ENCODE assay signal across 8 cellular contexts in the genomic region with DNA sequence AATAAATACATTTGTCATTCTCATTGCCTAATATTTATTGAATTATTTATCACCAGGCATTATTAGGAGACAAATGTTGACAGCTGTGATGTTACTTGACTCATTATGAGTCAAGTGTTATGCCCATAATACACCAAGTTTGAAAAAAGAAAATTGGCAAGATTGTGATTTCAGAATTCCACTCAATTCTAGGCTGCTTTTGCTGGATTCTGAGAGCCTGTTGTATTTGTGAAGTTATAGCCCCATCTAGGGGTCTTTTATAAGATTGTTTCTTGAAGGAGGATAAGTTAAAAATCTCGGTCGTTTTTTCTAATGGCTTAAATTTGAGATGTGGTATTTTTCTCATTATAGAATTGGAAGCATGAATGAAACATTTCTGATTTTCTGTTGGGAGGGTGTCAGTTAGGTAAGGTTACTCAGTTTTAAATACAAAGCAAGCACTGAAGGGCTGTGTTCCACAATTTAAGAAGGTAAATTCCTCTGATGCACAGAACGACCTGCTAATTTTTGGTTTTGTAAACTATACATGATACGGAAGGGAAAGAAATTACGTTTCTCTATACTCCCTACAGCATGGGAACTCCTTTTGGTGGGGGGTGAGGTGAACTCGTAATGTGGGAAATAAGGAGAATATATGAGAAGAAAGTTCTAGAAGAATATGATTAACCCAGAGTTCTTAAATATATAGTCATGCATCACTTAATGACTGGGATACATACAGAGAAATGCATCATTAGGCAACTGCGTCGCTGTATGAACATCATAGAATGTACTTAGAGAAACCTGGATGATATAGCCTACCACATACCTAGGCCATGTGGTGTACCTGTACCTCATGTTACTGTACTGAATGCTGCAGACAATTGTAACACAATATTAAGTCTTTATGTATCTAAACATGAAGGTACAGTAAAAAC. TPM values are rescaled to one million over a fixed set of nuclear protein-coding genes. Genes with fewer than 3 reads are reported as not detected.
DNase-seq lines count a peak whose midpoint lies in the region; ATAC-seq and TF ChIP-seq lines count a peak whose summit lies in the region.

No MANE protein-coding gene starts in this region.

- DNase-seq in EH (ENCODE audit: low read depth) (peak; percentile 73), LoVo (ENCODE audit: low spot score) (peak; percentile 76), SK-MEL-5 (ENCODE audit: low read depth, low spot score) (peak; percentile 79), fibroblast of peridontal ligament (ENCODE audit: extremely low read depth) (peak; percentile 86), ovary (no peak), cortex of kidney (lab: John Stamatoyannopoulos, UW) (no peak)
- DNase-seq in stimulated activated CD4-positive, alpha-beta T cell treated with anti-CD3 and anti-CD28 coated beads, Interleukin-4, amount 100 ng/mL, for 24 hours: no peak

- TF ChIP-seq CTCF in ovary (IDR thresholded peaks at IDR 0.05): peak; percentile 35 to 63 (median 59)

- H3K4me1 ChIP-seq in ovary (ENCODE audit: insufficient read depth): no peaks in the 10 kb centered on the region

- 34 to 46% (median 38%) methylated on average over 8 of the region's 8 CpGs for WGBS in ovary, 3 donors

- no peaks in the 10 kb centered on the region for H3K36me3 ChIP-seq in ovary

- no peak overlapping the region for H3K27ac ChIP-seq in ovary

- no peaks in the 10 kb centered on the region for H3K27me3 ChIP-seq in ovary

- in situ Hi-C loops in SK-MEL-5 (cut with HindIII; ENCODE audit: low pct_unique_long_range_greater_than_20kb, low sequenced_read_pairs): no loop called here

- no peak for ATAC-seq in GM19397 (IDR thresholded peaks at IDR 0.05; ENCODE audit: unreplicated experiment)

- TF ChIP-seq POLR2A in ovary (IDR thresholded peaks at IDR 0.05): no peak

- no peaks in the 10 kb centered on the region for H3K9me3 ChIP-seq in ovary

- H3K4me3 ChIP-seq in ovary: no peak overlapping the region

- intact Hi-C loops in ovary (cut with DNase I): loop anchor here (2.0 to 10.0 kb wide), 6 partner anchors 140 to 448 kb away; no protein-coding TSS in a partner anchor

- TF ChIP-seq EP300 in ovary (IDR thresholded peaks at IDR 0.05): no peak

RNA-seq across cellular contexts. Expression of a gene that starts 2.6 kb away (rescaled TPM):
- total RNA-seq in SK-MEL-5 (2014; rRNA removed; shearing (Covaris generic)): 0.88 TPM in 1 of 2 replicates, not detected in the other
- 0.63 TPM in 1 of 2 replicates, not detected in the other for polyA plus RNA-seq in SK-MEL-5 (2015; cell fraction: cytosol; rRNA removed)
- 0.15 and 2.3 TPM in 2 replicates for polyA plus RNA-seq in SK-MEL-5 (2015; cell fraction: nucleus; rRNA removed)
- total RNA-seq in ovary: 10 to 100 TPM in 1 of 7 donors, 1 to 10 TPM in 1, under 1 TPM in 5; 0.47 to 10.1 (median 0.81) TPM
- under 1 TPM; 0.07 to 0.29 TPM for polyA plus RNA-seq in ovary

RNA-seq across cellular contexts. Expression of a gene that starts 32.6 kb away (rescaled TPM):
- total RNA-seq in SK-MEL-5 (2014; rRNA removed; shearing (Covaris generic)): 0.50 and 0.51 TPM in 2 replicates
- polyA plus RNA-seq in SK-MEL-5 (2015; cell fraction: cytosol; rRNA removed): 0.52 and 1.3 TPM in 2 replicates
- polyA plus RNA-seq in SK-MEL-5 (2015; cell fraction: nucleus; rRNA removed): 4.7 and 6.7 TPM in 2 replicates
- total RNA-seq in ovary: 10 to 100 TPM in 1 of 7 donors, 1 to 10 TPM in 6; 3.4 to 17.2 (median 5.2) TPM
- 1 to 10 TPM; 3.7 to 5.5 TPM for polyA plus RNA-seq in ovary

Comparison
In these comparisons a context has a peak if more than half of its experiments do, and no peak if none do; other contexts are left out.
1. DNase-seq: peak in EH (single experiment), LoVo (single experiment), SK-MEL-5 (single experiment) and fibroblast of peridontal ligament (single experiment); none in ovary (0 of 5), cortex of kidney (single experiment) and stimulated activated CD4-positive, alpha-beta T cell treated with anti-CD3 and anti-CD28 coated beads, Interleukin-4, amount 100 ng/mL, for 24 hours (single experiment).